In genomic region chr9:105884416-105884815, GRCh38 we compare ENCODE assay signal across 18 cellular contexts.
"Had no signal": no experiment of that assay in that cellular context is flagged by ENCODE, and none has a peak within 500 bp of the region (broad histone marks: within the 10 kb centered on the region; RNA-seq: fewer than 3 reads in every experiment).

No MANE protein-coding gene starts in this region.

- H3K9ac ChIP-seq: SK-N-SH had no signal

- H3K4me2 ChIP-seq: SK-N-SH had no signal

- DNase-seq: IMR-90, NCI-H1092, NCI-H1436, NCI-H187, NCI-H2029, NCI-H2081 treated with DMSO at 0.1 percent for 48 hours, NCI-H2171, NCI-H226, NCI-H446, NCI-H510A, NCI-H524 treated with DMSO at 0.1 percent for 48 hours, NCI-H69, NCI-H774, Right ventricle myocardium superior, RPMI8226, SIG-M5, SK-N-SH, SW 1271 had no signal

- H3K9me3 ChIP-seq: SK-N-SH had no signal
